ENCODE assay signal across 12 cellular contexts in the genomic region with DNA sequence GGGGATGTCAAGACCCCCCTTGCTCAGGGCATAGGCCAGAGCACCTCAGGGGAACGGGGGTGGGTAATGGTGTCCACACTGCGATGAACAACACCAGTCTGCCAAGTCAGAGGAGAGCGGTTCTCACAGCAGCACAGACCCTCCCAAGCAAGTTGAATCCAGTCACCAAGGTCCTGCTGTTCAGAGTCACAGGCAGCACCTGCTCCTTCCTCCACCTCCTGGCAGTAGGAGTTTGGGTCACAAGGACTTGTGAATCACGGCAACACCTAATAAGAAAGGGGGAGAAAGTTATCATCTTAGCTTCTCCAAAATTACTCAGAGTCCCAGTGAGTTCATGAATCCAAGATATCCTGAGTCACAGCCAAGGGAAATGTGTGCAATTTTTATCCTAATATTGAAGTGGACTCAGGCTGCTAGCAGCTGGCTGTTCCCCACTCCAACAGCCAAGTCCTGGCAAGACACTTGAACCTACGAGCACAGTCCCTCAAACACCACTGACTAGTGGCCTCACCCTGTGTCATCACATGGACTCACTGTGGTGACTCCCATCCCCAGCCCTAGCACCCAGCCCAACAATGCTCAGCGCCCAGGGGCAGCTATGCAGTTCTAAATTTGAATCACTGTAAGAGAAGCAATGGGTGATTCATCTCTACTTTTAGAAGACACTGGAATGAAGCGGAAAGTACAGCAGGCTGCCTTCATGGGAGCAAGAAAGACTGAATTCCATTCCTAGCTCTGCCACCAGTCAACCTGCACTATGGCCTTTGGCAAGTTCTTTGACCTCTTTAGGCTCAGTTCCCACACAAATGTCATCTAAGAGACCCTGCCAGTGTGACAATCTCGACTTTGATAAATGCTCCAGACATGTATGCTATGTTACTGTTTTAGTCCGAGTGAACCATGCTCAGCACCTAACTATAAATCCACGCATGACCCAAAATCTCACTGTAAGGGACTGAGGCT.
A peak's percentile ranks its signal among the peaks of the same experiment; 100 is the strongest.
DNase-seq lines count a peak whose midpoint lies in the region; ATAC-seq, FAIRE-seq and TF ChIP-seq lines count a peak whose summit lies in the region.
"Had no signal": no experiment of that assay in that cellular context is flagged by ENCODE, and none has a peak within 500 bp of the region (broad histone marks: within the 10 kb centered on the region; RNA-seq: fewer than 3 reads in every experiment).

No MANE protein-coding gene starts in this region.

- H3K4me1 ChIP-seq in sigmoid colon (peaks cover 0 to 5% (median 3%) of the 10 kb centered on the region in 4 donors), mesendoderm (ENCODE audit: control insufficient read depth, low read depth, low read length) (no peaks in the 10 kb centered on the region)
- H3K4me1 ChIP-seq: uterus had no signal

- peak; percentile 65 for DNase-seq in H54 (ENCODE audit: insufficient read length, low spot score)
- DNase-seq in Right ventricle myocardium inferior (ENCODE audit: missing footprints): no peak
- DNase-seq in sigmoid colon: peak; percentile 46
- DNase-seq in mesendoderm: no peak
- DNase-seq in activated naive CD4-positive, alpha-beta T cell treated with anti-CD3 and anti-CD28 coated beads, Interleukin-2, amount 10 ng/mL, durations not matched to agents 7 days and 5 days: no peak
- DNase-seq in activated CD4-positive, alpha-beta T cell treated with anti-CD3 and anti-CD28 coated beads for 1 hour: no peak
- DNase-seq: NCI-H524 treated with DMSO at 0.1 percent for 48 hours; stimulated activated CD4-positive, alpha-beta T cell treated with anti-CD3 and anti-CD28 coated beads, Interleukin-2, amount 100 ng/mL, for 24 hours; uterus had no signal

- no peak for TF ChIP-seq EP300 in sigmoid colon (IDR thresholded peaks at IDR 0.05)

- H3K27ac ChIP-seq in angular gyrus (ENCODE audit: low read depth, low read length) (peak overlapping the region; percentile 81), sigmoid colon (peak overlapping the region in 2 of 4 donors; percentile 7 to 27), mesendoderm (ENCODE audit: low read depth, low read length) (no peak overlapping the region)
- H3K27ac ChIP-seq: uterus had no signal

- no peak overlapping the region for H2BK120ac ChIP-seq in mesendoderm (ENCODE audit: low read depth, low read length)

- no peak for TF ChIP-seq POLR2A in H54 (IDR thresholded peaks at IDR 0.05; ENCODE audit: low read depth, low read length)
- TF ChIP-seq POLR2A in sigmoid colon (IDR thresholded peaks at IDR 0.05): no peak

- no peak overlapping the region for H4K5ac ChIP-seq in mesendoderm (ENCODE audit: low read length)

- intact Hi-C loops in Right ventricle myocardium inferior (cut with DNase I) (no loop called here), sigmoid colon (cut with DNase I) (no loop called here)

- TF ChIP-seq CTCF in sigmoid colon (IDR thresholded peaks at IDR 0.05): no peak

- H3K27ac Mint-ChIP-seq in activated naive CD4-positive, alpha-beta T cell treated with anti-CD3 and anti-CD28 coated beads, Interleukin-2, amount 10 ng/mL, durations not matched to agents 7 days and 5 days: no peak overlapping the region

- WGBS in sigmoid colon, 2 donors: 92 to 93% methylated on average over 10 of the region's 10 CpGs
- no CpG with 5 or more reads among the region's 10 CpGs for WGBS in mesendoderm (ENCODE audit: extremely low coverage, insufficient coverage, low lambda C conversion rate)

- H3K18ac ChIP-seq in mesendoderm (ENCODE audit: low read length): no peak overlapping the region

- H3K23ac ChIP-seq in mesendoderm (ENCODE audit: low read length): no peak overlapping the region

- no peak overlapping the region for H2AK5ac ChIP-seq in mesendoderm (ENCODE audit: low read length)

- no peak for FAIRE-seq in H54 (lab: Jason Lieb, UNC)
- FAIRE-seq: D721Med had no signal

- ATAC-seq in Right ventricle myocardium inferior (peak; percentile 80), GM21381 (IDR thresholded peaks at IDR 0.05; ENCODE audit: unreplicated experiment) (no peak)

- H3K27me3 Mint-ChIP-seq in activated naive CD4-positive, alpha-beta T cell treated with anti-CD3 and anti-CD28 coated beads, Interleukin-2, amount 10 ng/mL, durations not matched to agents 7 days and 5 days: no peaks in the 10 kb centered on the region

- H3K36me3 ChIP-seq in sigmoid colon (no peaks in the 10 kb centered on the region), mesendoderm (ENCODE audit: control insufficient read depth, insufficient read depth, low read length) (no peaks in the 10 kb centered on the region)
- H3K36me3 ChIP-seq: uterus had no signal

- H3K56ac ChIP-seq in mesendoderm (ENCODE audit: low read length): no peak overlapping the region

- no peaks in the 10 kb centered on the region for H3K79me1 ChIP-seq in mesendoderm (ENCODE audit: low read length)

- H3K36me3 Mint-ChIP-seq in activated naive CD4-positive, alpha-beta T cell treated with anti-CD3 and anti-CD28 coated beads, Interleukin-2, amount 10 ng/mL, durations not matched to agents 7 days and 5 days: peaks cover 3% of the 10 kb centered on the region

- H3K4me3 ChIP-seq in sigmoid colon (no peak overlapping the region), mesendoderm (ENCODE audit: low read length) (no peak overlapping the region)
- H3K4me3 ChIP-seq: uterus had no signal

- H3K4ac ChIP-seq in mesendoderm (ENCODE audit: low read depth, low read length): no peak overlapping the region

- H3K9me3 ChIP-seq in sigmoid colon: no peaks in the 10 kb centered on the region
- H3K9me3 ChIP-seq: uterus had no signal

- no peak overlapping the region for H4K8ac ChIP-seq in mesendoderm (ENCODE audit: low read depth, low read length)

- no peak overlapping the region for H3K4me3 Mint-ChIP-seq in activated naive CD4-positive, alpha-beta T cell treated with anti-CD3 and anti-CD28 coated beads, Interleukin-2, amount 10 ng/mL, durations not matched to agents 7 days and 5 days

- CTCF ChIA-PET in activated naive CD4-positive, alpha-beta T cell treated with anti-CD3 and anti-CD28 coated beads, Interleukin-2, amount 10 ng/mL, durations not matched to agents 7 days and 5 days (lab: Charles Lee): no interaction called here

- no peak overlapping the region for H2BK5ac ChIP-seq in mesendoderm (ENCODE audit: low read length)

- H3K27me3 ChIP-seq in sigmoid colon: no peaks in the 10 kb centered on the region
- no peaks in the 10 kb centered on the region for H3K27me3 ChIP-seq in mesendoderm (ENCODE audit: insufficient read depth, low read length, poor library complexity)
- H3K27me3 ChIP-seq: uterus had no signal

- no peaks in the 10 kb centered on the region for H3K9me3 Mint-ChIP-seq in activated naive CD4-positive, alpha-beta T cell treated with anti-CD3 and anti-CD28 coated beads, Interleukin-2, amount 10 ng/mL, durations not matched to agents 7 days and 5 days

- H3K79me2 ChIP-seq in mesendoderm (ENCODE audit: control insufficient read depth, insufficient read depth, low read length): no peaks in the 10 kb centered on the region

- no peak overlapping the region for H3K9ac ChIP-seq in mesendoderm (ENCODE audit: low read length)

- no peak overlapping the region for H3K4me2 ChIP-seq in mesendoderm (ENCODE audit: low read length)

- no peaks in the 10 kb centered on the region for H3K4me1 Mint-ChIP-seq in activated naive CD4-positive, alpha-beta T cell treated with anti-CD3 and anti-CD28 coated beads, Interleukin-2, amount 10 ng/mL, durations not matched to agents 7 days and 5 days

- no peak overlapping the region for H2BK15ac ChIP-seq in mesendoderm (replicated peaks; ENCODE audit: low read depth)

Comparison
In these comparisons a context has a peak if more than half of its experiments do, and no peak if none do; other contexts are left out.
1. DNase-seq: peak in H54 (single experiment) and sigmoid colon (single experiment); none in Right ventricle myocardium inferior (single experiment), mesendoderm (single experiment), activated naive CD4-positive, alpha-beta T cell treated with anti-CD3 and anti-CD28 coated beads, Interleukin-2, amount 10 ng/mL, durations not matched to agents 7 days and 5 days (single experiment) and activated CD4-positive, alpha-beta T cell treated with anti-CD3 and anti-CD28 coated beads for 1 hour (single experiment).